Comparison of ENCODE assay signal across 2 cellular contexts in the genomic region with DNA sequence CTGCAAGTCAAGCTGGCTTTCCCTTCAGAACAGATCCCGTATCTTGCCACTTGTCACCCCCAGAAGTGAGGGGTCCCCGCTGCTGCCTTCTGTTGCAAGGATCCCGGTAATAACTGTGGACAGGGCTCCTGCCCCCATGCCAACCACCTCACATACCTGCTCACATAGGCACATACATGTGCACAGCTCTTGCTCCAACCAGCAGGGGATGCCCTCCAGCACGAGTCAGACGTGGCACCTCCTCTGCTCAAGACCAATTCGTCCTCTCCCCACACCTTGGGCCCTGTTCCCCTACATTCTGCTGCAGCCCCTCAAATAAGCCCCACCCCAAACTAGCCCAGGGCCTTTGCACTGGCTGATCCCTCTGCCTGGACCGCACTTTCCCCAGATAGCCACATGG.
TF ChIP-seq lines count a peak whose summit lies in the region.

No MANE protein-coding gene starts in this region.

TF ChIP-seq in SK-N-SH, 30 proteins besides CTCF, POLR2A, EP300 and RAD21 (continued from another document):
- TF ChIP-seq, protein P1, sequence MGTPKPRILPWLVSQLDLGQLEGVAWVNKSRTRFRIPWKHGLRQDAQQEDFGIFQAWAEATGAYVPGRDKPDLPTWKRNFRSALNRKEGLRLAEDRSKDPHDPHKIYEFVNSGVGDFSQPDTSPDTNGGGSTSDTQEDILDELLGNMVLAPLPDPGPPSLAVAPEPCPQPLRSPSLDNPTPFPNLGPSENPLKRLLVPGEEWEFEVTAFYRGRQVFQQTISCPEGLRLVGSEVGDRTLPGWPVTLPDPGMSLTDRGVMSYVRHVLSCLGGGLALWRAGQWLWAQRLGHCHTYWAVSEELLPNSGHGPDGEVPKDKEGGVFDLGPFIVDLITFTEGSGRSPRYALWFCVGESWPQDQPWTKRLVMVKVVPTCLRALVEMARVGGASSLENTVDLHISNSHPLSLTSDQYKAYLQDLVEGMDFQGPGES (IDR thresholded peaks at IDR 0.05; ENCODE audit: low read depth, low read length), result no peak
- TF ChIP-seq, protein P2, sequence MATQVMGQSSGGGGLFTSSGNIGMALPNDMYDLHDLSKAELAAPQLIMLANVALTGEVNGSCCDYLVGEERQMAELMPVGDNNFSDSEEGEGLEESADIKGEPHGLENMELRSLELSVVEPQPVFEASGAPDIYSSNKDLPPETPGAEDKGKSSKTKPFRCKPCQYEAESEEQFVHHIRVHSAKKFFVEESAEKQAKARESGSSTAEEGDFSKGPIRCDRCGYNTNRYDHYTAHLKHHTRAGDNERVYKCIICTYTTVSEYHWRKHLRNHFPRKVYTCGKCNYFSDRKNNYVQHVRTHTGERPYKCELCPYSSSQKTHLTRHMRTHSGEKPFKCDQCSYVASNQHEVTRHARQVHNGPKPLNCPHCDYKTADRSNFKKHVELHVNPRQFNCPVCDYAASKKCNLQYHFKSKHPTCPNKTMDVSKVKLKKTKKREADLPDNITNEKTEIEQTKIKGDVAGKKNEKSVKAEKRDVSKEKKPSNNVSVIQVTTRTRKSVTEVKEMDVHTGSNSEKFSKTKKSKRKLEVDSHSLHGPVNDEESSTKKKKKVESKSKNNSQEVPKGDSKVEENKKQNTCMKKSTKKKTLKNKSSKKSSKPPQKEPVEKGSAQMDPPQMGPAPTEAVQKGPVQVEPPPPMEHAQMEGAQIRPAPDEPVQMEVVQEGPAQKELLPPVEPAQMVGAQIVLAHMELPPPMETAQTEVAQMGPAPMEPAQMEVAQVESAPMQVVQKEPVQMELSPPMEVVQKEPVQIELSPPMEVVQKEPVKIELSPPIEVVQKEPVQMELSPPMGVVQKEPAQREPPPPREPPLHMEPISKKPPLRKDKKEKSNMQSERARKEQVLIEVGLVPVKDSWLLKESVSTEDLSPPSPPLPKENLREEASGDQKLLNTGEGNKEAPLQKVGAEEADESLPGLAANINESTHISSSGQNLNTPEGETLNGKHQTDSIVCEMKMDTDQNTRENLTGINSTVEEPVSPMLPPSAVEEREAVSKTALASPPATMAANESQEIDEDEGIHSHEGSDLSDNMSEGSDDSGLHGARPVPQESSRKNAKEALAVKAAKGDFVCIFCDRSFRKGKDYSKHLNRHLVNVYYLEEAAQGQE (IDR thresholded peaks at IDR 0.05; ENCODE audit: low read depth, low read length), result no peak
- TF ChIP-seq MXI1 (IDR thresholded peaks at IDR 0.05; ENCODE audit: low read depth, low read length) (no peak), TCF12 (IDR thresholded peaks at IDR 0.05) (no peak), RCOR1 (IDR thresholded peaks at IDR 0.05; ENCODE audit: low read length) (no peak), POLR2AphosphoS5 (IDR thresholded peaks at IDR 0.05; ENCODE audit: low read depth, low read length) (no peak), EZH2phosphoT487 (IDR thresholded peaks at IDR 0.05; ENCODE audit: borderline replicate concordance, low read depth) (no peak), ELF1 (IDR thresholded peaks at IDR 0.05) (no peak), SMC3 (IDR thresholded peaks at IDR 0.05; ENCODE audit: low read depth, low read length) (no peak), NRF1 (IDR thresholded peaks at IDR 0.05; ENCODE audit: low read depth, low read length) (no peak)
- TF ChIP-seq, protein P3, sequence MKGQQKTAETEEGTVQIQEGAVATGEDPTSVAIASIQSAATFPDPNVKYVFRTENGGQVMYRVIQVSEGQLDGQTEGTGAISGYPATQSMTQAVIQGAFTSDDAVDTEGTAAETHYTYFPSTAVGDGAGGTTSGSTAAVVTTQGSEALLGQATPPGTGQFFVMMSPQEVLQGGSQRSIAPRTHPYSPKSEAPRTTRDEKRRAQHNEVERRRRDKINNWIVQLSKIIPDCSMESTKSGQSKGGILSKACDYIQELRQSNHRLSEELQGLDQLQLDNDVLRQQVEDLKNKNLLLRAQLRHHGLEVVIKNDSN (IDR thresholded peaks at IDR 0.05; ENCODE audit: borderline replicate concordance, low read depth), result no peak

TF ChIP-seq in SK-N-SH treated with all-trans-retinoic acid at 6 μM for 48 hours, 23 proteins besides CTCF, POLR2A, EP300 and RAD21 (continued from another document):
- TF ChIP-seq ZNF70 (CRISPR knock-in tag; IDR thresholded peaks at IDR 0.05), result no peak
- no peak for TF ChIP-seq RARB (CRISPR knock-in tag; IDR thresholded peaks at IDR 0.05)
- no peak for TF ChIP-seq ZC3H10 (CRISPR knock-in tag; IDR thresholded peaks at IDR 0.05)
- TF ChIP-seq BACH2 (CRISPR knock-in tag; IDR thresholded peaks at IDR 0.05; ENCODE audit: borderline replicate concordance), result no peak
- no peak for TF ChIP-seq TCF4 (CRISPR knock-in tag; IDR thresholded peaks at IDR 0.05; ENCODE audit: borderline replicate concordance)
- TF ChIP-seq TOX (CRISPR knock-in tag; IDR thresholded peaks at IDR 0.05; ENCODE audit: borderline replicate concordance), result no peak
